In genomic region chr19:38929929-38930775, GRCh38 we compare ENCODE assay signal across 1 cellular context.
A peak's percentile ranks its signal among the peaks of the same experiment; 100 is the strongest.
TF ChIP-seq lines count a peak whose summit lies in the region.

Gene SARS2 (minus strand): TSS chr19:38930763. CDS start chr19:38930736, 27 bp downstream.

TF ChIP-seq in HepG2, 621 proteins besides CTCF, POLR2A, EP300 and RAD21 (continued from another document and continues in another):
- TF ChIP-seq E2F2 (CRISPR knock-in tag; IDR thresholded peaks at IDR 0.05; ENCODE audit: borderline replicate concordance) = no peak
- TF ChIP-seq TEAD2 (CRISPR knock-in tag; IDR thresholded peaks at IDR 0.05) = no peak
- TF ChIP-seq CEBPZ (IDR thresholded peaks at IDR 0.05; ENCODE audit: low read length) = no peak
- peak; percentile 84; the same call in 1 of the 2 replicates for TF ChIP-seq AKAP8 (CRISPR knock-in tag; IDR thresholded peaks at IDR 0.05)
- no peak for TF ChIP-seq ZNF761 (CRISPR knock-in tag; conservative IDR thresholded peaks at IDR 0.05)
- no peak for TF ChIP-seq ZSCAN22 (CRISPR knock-in tag; IDR thresholded peaks at IDR 0.05)
- no peak for TF ChIP-seq GTF3A (CRISPR knock-in tag; conservative IDR thresholded peaks at IDR 0.05)
- peak; percentile 61 for TF ChIP-seq HNF1B (CRISPR knock-in tag; IDR thresholded peaks at IDR 0.05)
- no peak for TF ChIP-seq SMARCE1 (IDR thresholded peaks at IDR 0.05; ENCODE audit: borderline replicate concordance)
- TF ChIP-seq NFYB (CRISPR knock-in tag; IDR thresholded peaks at IDR 0.05) = no peak
- no peak for TF ChIP-seq ZNF563 (CRISPR knock-in tag; IDR thresholded peaks at IDR 0.05)
- TF ChIP-seq HOXD1 (CRISPR knock-in tag; IDR thresholded peaks at IDR 0.05) = no peak; the same call in 1 of the 2 replicates
- TF ChIP-seq FOXP4 (CRISPR knock-in tag; IDR thresholded peaks at IDR 0.05) = no peak
- no peak for TF ChIP-seq PAWR (CRISPR knock-in tag; IDR thresholded peaks at IDR 0.05; ENCODE audit: borderline replicate concordance)
- TF ChIP-seq ZNF512B (CRISPR knock-in tag; IDR thresholded peaks at IDR 0.05; ENCODE audit: borderline replicate concordance) = no peak
- no peak for TF ChIP-seq ZNF660 (CRISPR knock-in tag; IDR thresholded peaks at IDR 0.05; ENCODE audit: borderline replicate concordance, low read depth)
- no peak for TF ChIP-seq ZNF770 (CRISPR knock-in tag; IDR thresholded peaks at IDR 0.05)
- TF ChIP-seq HDAC6 (IDR thresholded peaks at IDR 0.05; ENCODE audit: low read depth, low read length) = no peak
- TF ChIP-seq HINFP (CRISPR knock-in tag; IDR thresholded peaks at IDR 0.05; ENCODE audit: low read depth) = 0 out of 2 replicates have a peak, but pooled peaks have one; percentile 45
- peak; percentile 83 for TF ChIP-seq ZGPAT (CRISPR knock-in tag; IDR thresholded peaks at IDR 0.05)
- no peak for TF ChIP-seq XBP1 (CRISPR knock-in tag; IDR thresholded peaks at IDR 0.05)
- TF ChIP-seq ZFYVE20 (CRISPR knock-in tag; IDR thresholded peaks at IDR 0.05; ENCODE audit: borderline replicate concordance, low read depth) = no peak
- peak; percentile 32 for TF ChIP-seq AGO1 (IDR thresholded peaks at IDR 0.05; ENCODE audit: low read depth, low read length, poor library complexity, severe bottlenecking)
- TF ChIP-seq DMAP1 (CRISPR knock-in tag; IDR thresholded peaks at IDR 0.05) = peak; percentile 74
- 0 out of 2 replicates have a peak, but pooled peaks have one; percentile 26 for TF ChIP-seq ZHX1 (CRISPR knock-in tag; IDR thresholded peaks at IDR 0.05; ENCODE audit: low read depth)
- TF ChIP-seq ZNF510 (CRISPR knock-in tag; IDR thresholded peaks at IDR 0.05; ENCODE audit: low read depth) = 0 out of 2 replicates have a peak, but pooled peaks have one; percentile 63
- no peak for TF ChIP-seq ZSCAN30 (CRISPR knock-in tag; IDR thresholded peaks at IDR 0.05)
- TF ChIP-seq YY1 (IDR thresholded peaks at IDR 0.05; ENCODE audit: insufficient read depth, insufficient replicate concordance, low read depth, low read length) = peak; percentile 99
- no peak for TF ChIP-seq SNAPC5 (CRISPR knock-in tag; IDR thresholded peaks at IDR 0.05; ENCODE audit: borderline replicate concordance)
- TF ChIP-seq CHD4 (IDR thresholded peaks at IDR 0.05; ENCODE audit: borderline replicate concordance, low read length) = no peak
- TF ChIP-seq KLF15 (CRISPR knock-in tag; IDR thresholded peaks at IDR 0.05; ENCODE audit: borderline replicate concordance) = no peak
- TF ChIP-seq ZNF749 (CRISPR knock-in tag; IDR thresholded peaks at IDR 0.05; ENCODE audit: borderline replicate concordance) = no peak
- TF ChIP-seq ZNF562 (CRISPR knock-in tag; IDR thresholded peaks at IDR 0.05; ENCODE audit: borderline replicate concordance) = no peak
- TF ChIP-seq ZBTB34 (CRISPR knock-in tag; IDR thresholded peaks at IDR 0.05) = no peak; the same call in 1 of the 2 replicates
- no peak for TF ChIP-seq REPIN1 (CRISPR knock-in tag; IDR thresholded peaks at IDR 0.05; ENCODE audit: borderline replicate concordance, low read depth)
